In the genomic region with DNA sequence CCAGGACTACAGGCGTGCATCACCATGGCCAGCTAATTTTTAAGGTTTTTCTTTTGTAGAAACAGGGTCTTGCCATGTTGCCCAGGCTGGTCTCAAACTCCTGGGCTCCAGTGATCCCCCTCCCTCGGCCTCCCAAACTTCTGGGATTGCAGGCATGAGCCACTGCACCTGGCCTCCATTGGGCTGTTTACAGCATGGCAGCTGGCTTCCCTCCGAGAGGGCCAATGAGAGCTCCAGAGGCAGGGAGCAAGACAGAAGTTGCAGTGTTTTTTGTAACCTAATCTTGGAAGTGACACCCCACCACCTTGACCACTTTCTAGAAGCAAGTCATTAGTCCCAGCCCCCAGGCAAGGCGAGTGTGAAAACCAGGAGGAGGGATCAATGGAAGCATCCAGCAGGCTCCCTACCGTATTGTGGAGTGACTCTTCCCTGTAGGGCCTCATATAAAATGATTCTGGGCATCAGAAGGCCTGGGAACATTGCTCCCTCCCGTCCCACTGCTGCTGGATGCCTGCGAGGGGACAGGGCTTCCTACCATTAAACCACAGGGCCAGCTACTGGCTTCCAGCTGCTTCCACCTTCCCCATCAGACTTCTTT, we compare ENCODE assay signal across 19 cellular contexts.
DNase-seq lines count a peak whose midpoint lies in the region; ATAC-seq, FAIRE-seq and TF ChIP-seq lines count a peak whose summit lies in the region.
"Had no signal": no experiment of that assay in that cellular context is flagged by ENCODE, and none has a peak within 500 bp of the region (broad histone marks: within the 10 kb centered on the region; RNA-seq: fewer than 3 reads in every experiment).

No MANE protein-coding gene starts in this region.

- peak overlapping the region; percentile 19 for H3K27ac Mint-ChIP-seq in T-helper 1 cell treated with Interleukin-12 subunit alpha and Interleukin-12 subunit beta and Interleukin-4 antibody, amounts not matched to agents 30 μg/mL and 1 μg/mL, for 36 hours
- H3K27ac Mint-ChIP-seq in natural killer cell (peak overlapping the region; percentile 89 to 93), glutamatergic neuron (ENCODE audit: unreplicated experiment) (no peak overlapping the region)
- H3K27ac Mint-ChIP-seq: CD4-positive, alpha-beta memory T cell had no signal

- no peak overlapping the region; a peak in 2 of 22 replicates for H3K9ac ChIP-seq in BLaER1 treated with 17β-estradiol and CSF1 and Interleukin-3, amounts not matched to agents 10 nM and 100 nM
- H3K9ac ChIP-seq in HepG2 (ENCODE audit: insufficient read depth, low read depth, low read length): peak overlapping the region; percentile 26

- H3K9me3 Mint-ChIP-seq in T-helper 1 cell treated with Interleukin-12 subunit alpha and Interleukin-12 subunit beta and Interleukin-4 antibody, amounts not matched to agents 30 μg/mL and 1 μg/mL, for 36 hours: peaks cover 5% of the 10 kb centered on the region
- H3K9me3 Mint-ChIP-seq in natural killer cell: no peaks in the 10 kb centered on the region
- H3K9me3 Mint-ChIP-seq in glutamatergic neuron (ENCODE audit: unreplicated experiment): peaks cover 3% of the 10 kb centered on the region
- H3K9me3 Mint-ChIP-seq: CD4-positive, alpha-beta memory T cell had no signal

- TF ChIP-seq RAD21 in HepG2 (CRISPR knock-in tag; IDR thresholded peaks at IDR 0.05): no peak

- H3K27me3 ChIP-seq in BLaER1 treated with 17β-estradiol and CSF1 and Interleukin-3, amounts not matched to agents 10 nM and 100 nM: no peaks in the 10 kb centered on the region
- H3K27me3 ChIP-seq in HepG2 (ENCODE audit: control insufficient read depth in 1 of 2, insufficient read depth in 2 of 2, low read length in 2 of 2): no peaks in the 10 kb centered on the region

- H3K4me3 ChIP-seq in BLaER1 treated with 17β-estradiol and CSF1 and Interleukin-3, amounts not matched to agents 10 nM and 100 nM: peak overlapping the region in 1 of 10 experiments; percentile 9; a peak in 1 of 20 replicates
- no peak overlapping the region for H3K4me3 ChIP-seq in HepG2 (replicated peaks in 1 of 3; ENCODE audit: insufficient read depth in 1 of 3, low read depth in 2 of 3, low read length in 3 of 3)
- H3K4me3 ChIP-seq: HAP-1 had no signal

- peaks cover 15% of the 10 kb centered on the region for H3K36me3 Mint-ChIP-seq in T-helper 1 cell treated with Interleukin-12 subunit alpha and Interleukin-12 subunit beta and Interleukin-4 antibody, amounts not matched to agents 30 μg/mL and 1 μg/mL, for 36 hours (ENCODE audit: low read depth)
- no peaks in the 10 kb centered on the region for H3K36me3 Mint-ChIP-seq in natural killer cell
- peaks cover 4% of the 10 kb centered on the region for H3K36me3 Mint-ChIP-seq in glutamatergic neuron (ENCODE audit: unreplicated experiment)

- in situ Hi-C loops in HepG2 (cut with HindIII; ENCODE audit: extremely low pct_ligation_motif_present, low pct_unique_long_range_greater_than_20kb): no loop called here

- H3K27ac ChIP-seq in BLaER1 treated with 17β-estradiol and CSF1 and Interleukin-3, amounts not matched to agents 10 nM and 100 nM: peak overlapping the region; percentile 4 to 95 (median 87); a peak in 14 of 22 replicates
- H3K27ac ChIP-seq in HepG2 (ENCODE audit: extremely low read length, insufficient read depth, low read length): peak overlapping the region; percentile 55
- H3K27ac ChIP-seq: C4-2B, HL-60 had no signal

- CTCF ChIA-PET in HepG2 (lab: Yijun Ruan, JAX; ENCODE audit: low intra/inter-chr PET ratio, low total read pairs): no interaction called here

- DNase-seq in T-helper 1 cell (no peak), HepG2 (ENCODE audit: low spot score) (no peak), natural killer cell (no peak), foreskin melanocyte (no peak), glutamatergic neuron (no peak)
- DNase-seq: 8988T; AML-193; CD4-positive, alpha-beta memory T cell; DMS153; DND-41; GDM1 had no signal

- peak; percentile 27 for ATAC-seq in HepG2
- ATAC-seq in natural killer cell: no peak
- no peak for ATAC-seq in HG03280 (IDR thresholded peaks at IDR 0.05; ENCODE audit: unreplicated experiment)

- 88% methylated on average over 7 of the region's 7 CpGs for WGBS in HepG2 (ENCODE audit: low lambda C conversion rate)

- peaks cover 15 to 40% (median 24%) of the 10 kb centered on the region in 11 experiments; a peak in 21 of 22 replicates for H3K9me3 ChIP-seq in BLaER1 treated with 17β-estradiol and CSF1 and Interleukin-3, amounts not matched to agents 10 nM and 100 nM (replicated peaks in 1 of 11)
- no peaks in the 10 kb centered on the region for H3K9me3 ChIP-seq in HepG2 (ENCODE audit: low read length)
- H3K9me3 ChIP-seq: HAP-1 had no signal

- H3K36me3 ChIP-seq in BLaER1 treated with 17β-estradiol and CSF1 and Interleukin-3, amounts not matched to agents 10 nM and 100 nM: peaks cover 0 to 29% (median 6%) of the 10 kb centered on the region in 11 experiments; a peak in 8 of 22 replicates
- no peaks in the 10 kb centered on the region for H3K36me3 ChIP-seq in HepG2 (replicated peaks in 1 of 2; ENCODE audit: control insufficient read depth in 1 of 2, insufficient read depth in 2 of 2, low read length in 2 of 2)
- H3K36me3 ChIP-seq: HAP-1 had no signal

- no TSS peak for BruUV-seq in HepG2 (replicated peaks; lab: Mats Ljungman, UMichigan)

- TF ChIP-seq POLR2A in HepG2 (IDR thresholded peaks at IDR 0.05; ENCODE audit: insufficient read depth in 1 of 2, low read depth in 2 of 2, low read length in 2 of 2): no peak

- no peak overlapping the region for H3K4me3 Mint-ChIP-seq in T-helper 1 cell treated with Interleukin-12 subunit alpha and Interleukin-12 subunit beta and Interleukin-4 antibody, amounts not matched to agents 30 μg/mL and 1 μg/mL, for 36 hours
- H3K4me3 Mint-ChIP-seq in natural killer cell: no peak overlapping the region
- no peak overlapping the region for H3K4me3 Mint-ChIP-seq in glutamatergic neuron (ENCODE audit: unreplicated experiment)
- H3K4me3 Mint-ChIP-seq: CD4-positive, alpha-beta memory T cell had no signal

- peaks cover 51% of the 10 kb centered on the region for H3K4me1 Mint-ChIP-seq in T-helper 1 cell treated with Interleukin-12 subunit alpha and Interleukin-12 subunit beta and Interleukin-4 antibody, amounts not matched to agents 30 μg/mL and 1 μg/mL, for 36 hours (ENCODE audit: low read depth)
- peaks cover 44 to 54% of the 10 kb centered on the region in 2 donors for H3K4me1 Mint-ChIP-seq in natural killer cell
- peaks cover 6% of the 10 kb centered on the region for H3K4me1 Mint-ChIP-seq in glutamatergic neuron (ENCODE audit: low read depth, unreplicated experiment)

- TF ChIP-seq CTCF in HepG2 (CRISPR knock-in tag; IDR thresholded peaks at IDR 0.05): no peak
- no peak for TF ChIP-seq CTCF in natural killer cell (IDR thresholded peaks at IDR 0.05)
- TF ChIP-seq CTCF in glutamatergic neuron (IDR thresholded peaks at IDR 0.05; ENCODE audit: partially characterized antibody, unreplicated experiment): no peak

- TF ChIP-seq EP300 in HepG2 (IDR thresholded peaks at IDR 0.05; ENCODE audit: low read depth in 2 of 2, low read length in 2 of 2): no peak
- TF ChIP-seq EP300 in HepG2 (CRISPR knock-in tag; IDR thresholded peaks at IDR 0.05; ENCODE audit: borderline replicate concordance): no peak

- H2AFZ ChIP-seq in HepG2 (ENCODE audit: low read length): peak overlapping the region; percentile 16

- H4K20me1 ChIP-seq in BLaER1 treated with 17β-estradiol and CSF1 and Interleukin-3, amounts not matched to agents 10 nM and 100 nM: no peaks in the 10 kb centered on the region
- no peaks in the 10 kb centered on the region for H4K20me1 ChIP-seq in HepG2 (ENCODE audit: insufficient read depth, low read length)

- H3K27me3 Mint-ChIP-seq in T-helper 1 cell treated with Interleukin-12 subunit alpha and Interleukin-12 subunit beta and Interleukin-4 antibody, amounts not matched to agents 30 μg/mL and 1 μg/mL, for 36 hours (ENCODE audit: low read depth): no peaks in the 10 kb centered on the region
- H3K27me3 Mint-ChIP-seq in natural killer cell (ENCODE audit: low read depth in 2 of 2) (no peaks in the 10 kb centered on the region), glutamatergic neuron (ENCODE audit: unreplicated experiment) (peaks cover 2% of the 10 kb centered on the region)
- H3K27me3 Mint-ChIP-seq: CD4-positive, alpha-beta memory T cell had no signal

- H3K79me2 ChIP-seq in HepG2 (ENCODE audit: insufficient read depth, low read length): no peaks in the 10 kb centered on the region

- POLR2A ChIA-PET in HepG2 (lab: Yijun Ruan, JAX): interaction anchor here (1.0 to 1.7 kb wide), 4 partner anchors 10 to 88 kb away, joined by 3 to 6 read pairs (median 3); no protein-coding TSS in a partner anchor

- intact Hi-C loops in HepG2 (cut with micrococcal nuclease; ENCODE audit: unreplicated experiment): no loop called here
- intact Hi-C loops in natural killer cell (cut with micrococcal nuclease): no loop called here

- H3K4me1 ChIP-seq in BLaER1 treated with 17β-estradiol and CSF1 and Interleukin-3, amounts not matched to agents 10 nM and 100 nM: peaks cover 49 to 84% (median 71%) of the 10 kb centered on the region in 10 experiments
- H3K4me1 ChIP-seq in HepG2 (ENCODE audit: insufficient read depth, low read length): peaks cover 75% of the 10 kb centered on the region
- H3K4me1 ChIP-seq: HAP-1 had no signal

- no peak for FAIRE-seq in HepG2 (lab: Jason Lieb, UNC)
- FAIRE-seq: GM12892, H1 had no signal

- peak overlapping the region; percentile 20 to 97 (median 84); a peak in 18 of 22 replicates for H3K4me2 ChIP-seq in BLaER1 treated with 17β-estradiol and CSF1 and Interleukin-3, amounts not matched to agents 10 nM and 100 nM
- H3K4me2 ChIP-seq in HepG2 (ENCODE audit: low read depth, low read length): peak overlapping the region; percentile 38; the same call in 1 of the 2 replicates

TF ChIP-seq in HepG2, 621 proteins besides CTCF, POLR2A, EP300 and RAD21 (continues in another document):
- no peak for TF ChIP-seq CBX1 (IDR thresholded peaks at IDR 0.05; ENCODE audit: low read depth)
- TF ChIP-seq MXD4 (CRISPR knock-in tag; IDR thresholded peaks at IDR 0.05): 0 out of 2 replicates have a peak, but pooled peaks have one; percentile 28
- TF ChIP-seq KAT7 (CRISPR knock-in tag; IDR thresholded peaks at IDR 0.05; ENCODE audit: borderline replicate concordance): 0 out of 2 replicates have a peak, but pooled peaks have one; percentile 71
- TF ChIP-seq ZNF879 (CRISPR knock-in tag; IDR thresholded peaks at IDR 0.05): no peak
- TF ChIP-seq ELF1 (CRISPR knock-in tag; IDR thresholded peaks at IDR 0.05): 0 out of 2 replicates have a peak, but pooled peaks have one; percentile 14
- 0 out of 2 replicates have a peak, but pooled peaks have one; percentile 7 for TF ChIP-seq NFYB (CRISPR knock-in tag; IDR thresholded peaks at IDR 0.05)
- no peak for TF ChIP-seq U2AF2 (IDR thresholded peaks at IDR 0.05; ENCODE audit: low read depth, low read length)
- TF ChIP-seq MIXL1 (CRISPR knock-in tag; IDR thresholded peaks at IDR 0.05): 0 out of 2 replicates have a peak, but pooled peaks have one; percentile 3
- TF ChIP-seq ARID2 (CRISPR knock-in tag; IDR thresholded peaks at IDR 0.05; ENCODE audit: borderline replicate concordance): no peak
- no peak for TF ChIP-seq ZNF773 (CRISPR knock-in tag; IDR thresholded peaks at IDR 0.05; ENCODE audit: borderline replicate concordance)
